ENCODE assay signal across 1 cellular context in genomic region chr11:3840870-3841425, GRCh38.
TF ChIP-seq lines count a peak whose summit lies in the region.

TSS of gene RHOG (minus strand) at chr11:3840959. CDS start at chr11:3828138, 12,821 bp downstream.

TF ChIP-seq in GM12878, 131 proteins besides CTCF, POLR2A, EP300 and RAD21 (continued from another document and continues in another):
- TF ChIP-seq SMARCA5 (IDR thresholded peaks at IDR 0.05) (no peak), RELB (IDR thresholded peaks at IDR 0.05; ENCODE audit: low read depth) (no peak), ZNF687 (IDR thresholded peaks at IDR 0.05) (no peak), ZNF207 (IDR thresholded peaks at IDR 0.05; ENCODE audit: borderline replicate concordance) (no peak), TARDBP (IDR thresholded peaks at IDR 0.05; ENCODE audit: borderline replicate concordance) (no peak), BCL3 (IDR thresholded peaks at IDR 0.05; ENCODE audit: borderline replicate concordance, insufficient read depth, low read depth, low read length, poor library complexity, severe bottlenecking) (peak; percentile 55), HCFC1 (IDR thresholded peaks at IDR 0.05; ENCODE audit: low read length) (no peak), SUPT20H (IDR thresholded peaks at IDR 0.05; ENCODE audit: borderline replicate concordance, control insufficient read depth, low read depth, low read length) (no peak), ZNF622 (IDR thresholded peaks at IDR 0.05) (no peak), RUNX3 (IDR thresholded peaks at IDR 0.05; ENCODE audit: low read length) (peak; percentile 7), ETV6 (conservative IDR thresholded peaks at IDR 0.05 in 1 of 2, IDR thresholded peaks at IDR 0.05 in 1 of 2; ENCODE audit: borderline replicate concordance in 1 of 2, low read depth in 1 of 2) (no peak), PBX3 (IDR thresholded peaks at IDR 0.05; ENCODE audit: insufficient replicate concordance, low read depth, low read length) (no peak), NKRF (conservative IDR thresholded peaks at IDR 0.05) (no peak), PML (IDR thresholded peaks at IDR 0.05; ENCODE audit: low read length) (no peak; the same call in 1 of the 2 replicates), SMAD1 (IDR thresholded peaks at IDR 0.05; ENCODE audit: low read depth, partially characterized antibody) (no peak), IRF4 (IDR thresholded peaks at IDR 0.05; ENCODE audit: low read depth, low read length) (no peak), RFX5 (IDR thresholded peaks at IDR 0.05; ENCODE audit: low read depth, low read length) (no peak), EGR1 (IDR thresholded peaks at IDR 0.05; ENCODE audit: borderline replicate concordance in 1 of 2, low read depth in 2 of 2, low read length in 2 of 2) (peak in 1 of 2 experiments; percentile 81; a peak in 2 of 3 replicates), SRF (IDR thresholded peaks at IDR 0.05; ENCODE audit: low read depth in 2 of 2, low read length in 2 of 2) (no peak), FOS (IDR thresholded peaks at IDR 0.05; ENCODE audit: borderline replicate concordance, extremely low read depth, insufficient read length) (no peak), SPI1 (IDR thresholded peaks at IDR 0.05; ENCODE audit: borderline replicate concordance, insufficient read depth, low read depth, low read length) (peak; percentile 72; the same call in 1 of the 2 replicates), CUX1 (IDR thresholded peaks at IDR 0.05; ENCODE audit: insufficient replicate concordance, low read depth, low read length) (no peak), TAF1 (IDR thresholded peaks at IDR 0.05; ENCODE audit: borderline replicate concordance, low read depth, low read length) (0 out of 2 replicates have a peak, but pooled peaks have one; percentile 25), ESRRA (IDR thresholded peaks at IDR 0.05; ENCODE audit: low read length) (peak; percentile 68; the same call in 1 of the 2 replicates), SMAD5 (IDR thresholded peaks at IDR 0.05; ENCODE audit: low read depth) (0 out of 2 replicates have a peak, but pooled peaks have one; percentile 1), MAX (IDR thresholded peaks at IDR 0.05; ENCODE audit: low read depth, low read length) (no peak), BRCA1 (IDR thresholded peaks at IDR 0.05; ENCODE audit: low read depth, low read length) (no peak), JUNB (IDR thresholded peaks at IDR 0.05) (peak; percentile 44; the same call in 1 of the 2 replicates), WRNIP1 (IDR thresholded peaks at IDR 0.05; ENCODE audit: borderline replicate concordance, low read depth, low read length) (no peak), YY1 (IDR thresholded peaks at IDR 0.05; ENCODE audit: low read depth, low read length) (no peak; the same call in 1 of the 2 replicates), LARP7 (IDR thresholded peaks at IDR 0.05) (no peak), MEF2B (IDR thresholded peaks at IDR 0.05; ENCODE audit: partially characterized antibody, poor library complexity, severe bottlenecking) (peak; percentile 96), BMI1 (IDR thresholded peaks at IDR 0.05; ENCODE audit: borderline replicate concordance) (no peak), MTA3 (IDR thresholded peaks at IDR 0.05; ENCODE audit: borderline replicate concordance, low read length) (no peak), ZBTB33 (IDR thresholded peaks at IDR 0.05) (no peak), RELA (IDR thresholded peaks at IDR 0.05; ENCODE audit: borderline replicate concordance, partially characterized antibody) (no peak), CBX5 (IDR thresholded peaks at IDR 0.05; ENCODE audit: low read depth) (no peak; the same call in 1 of the 2 replicates), MTA2 (IDR thresholded peaks at IDR 0.05; ENCODE audit: low read depth) (no peak), NR2C1 (IDR thresholded peaks at IDR 0.05) (no peak), CBX3 (IDR thresholded peaks at IDR 0.05; ENCODE audit: borderline replicate concordance, low read depth) (no peak), KLF5 (IDR thresholded peaks at IDR 0.05; ENCODE audit: partially characterized antibody) (no peak), E2F4 (IDR thresholded peaks at IDR 0.05; ENCODE audit: low read depth, low read length) (no peak), SIN3A (IDR thresholded peaks at IDR 0.05; ENCODE audit: low read depth, low read length) (0 out of 2 replicates have a peak, but pooled peaks have one; percentile 16), POU2F2 (IDR thresholded peaks at IDR 0.05; ENCODE audit: borderline replicate concordance, low read depth, low read length) (peak; percentile 17; the same call in 1 of the 3 replicates), CHD1 (IDR thresholded peaks at IDR 0.05; ENCODE audit: low read depth, low read length) (no peak)
